Comparison of ENCODE assay signal across 13 cellular contexts in the genomic region with DNA sequence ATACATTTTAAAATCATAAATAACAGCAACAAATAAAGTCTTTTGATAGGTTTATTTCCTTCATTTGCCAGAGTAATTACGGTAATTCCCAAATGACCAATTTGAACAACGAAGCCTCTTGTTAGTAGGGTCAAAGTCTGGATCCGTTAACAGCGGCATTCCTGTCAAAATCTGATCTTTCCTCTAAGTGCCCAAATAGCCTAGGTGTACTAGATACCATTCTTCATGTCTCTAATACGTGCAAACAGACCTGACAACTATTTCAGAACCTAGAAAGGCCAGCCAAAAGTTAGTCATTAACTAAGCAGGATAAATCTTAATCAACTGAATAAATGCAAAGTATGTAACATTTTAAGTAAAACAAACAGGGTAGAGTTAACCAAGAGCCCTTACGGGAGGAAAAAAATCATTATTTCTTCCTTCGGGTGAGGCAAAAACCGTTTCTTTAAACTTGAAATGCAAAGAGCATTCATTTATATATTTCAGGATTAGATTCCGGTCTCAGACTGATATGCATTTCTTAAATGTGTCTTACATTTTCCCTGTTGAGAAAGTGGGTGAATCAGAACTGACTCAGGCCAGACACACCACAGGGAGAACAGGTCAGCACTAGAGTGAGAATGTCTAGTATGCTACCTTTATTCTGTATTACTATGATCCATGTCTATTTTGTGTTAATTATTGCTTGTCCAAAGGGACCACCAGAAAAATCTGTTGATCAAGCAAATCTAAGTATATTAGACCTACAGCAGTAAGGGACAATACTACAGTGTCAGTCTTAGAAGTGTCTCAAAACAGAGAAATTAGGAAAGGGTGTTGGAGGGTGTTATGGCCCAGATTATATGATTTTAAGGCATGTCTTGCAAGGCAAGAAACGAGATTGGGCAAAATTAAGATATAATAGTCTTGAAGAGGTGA.
DNase-seq lines count a peak whose midpoint lies in the region; ATAC-seq and TF ChIP-seq lines count a peak whose summit lies in the region.
"Had no signal": no experiment of that assay in that cellular context is flagged by ENCODE, and none has a peak within 500 bp of the region (broad histone marks: within the 10 kb centered on the region; RNA-seq: fewer than 3 reads in every experiment).

No MANE protein-coding gene starts in this region.

- ATAC-seq in SK-N-SH treated with all-trans-retinoic acid at 6 μM for 48 hours (peak; percentile 94), GM19455 (IDR thresholded peaks at IDR 0.05; ENCODE audit: unreplicated experiment) (no peak), HG03039 (IDR thresholded peaks at IDR 0.05; ENCODE audit: unreplicated experiment) (no peak), HG02973 (IDR thresholded peaks at IDR 0.05; ENCODE audit: unreplicated experiment) (no peak)

- no peak overlapping the region for H3K4me3 ChIP-seq in fibroblast of the aortic adventitia (ENCODE audit: low read depth, low read length)
- H3K4me3 ChIP-seq: esophagus squamous epithelium, HAP-1 had no signal

- DNase-seq in HCEC 1CT: peak; percentile 80
- DNase-seq in fibroblast of the aortic adventitia (ENCODE audit: low read depth): peak; percentile 77
- DNase-seq in renal cortical epithelial cell (ENCODE audit: low read depth): peak; percentile 92
- DNase-seq in occipital lobe (lab: John Stamatoyannopoulos, UW): no peak
- DNase-seq: esophagus squamous epithelium; nucleus accumbens; stimulated activated CD4-positive, alpha-beta T cell treated with anti-CD3 and anti-CD28 coated beads, Interleukin-2, amount 100 ng/mL, for 24 hours; stimulated activated naive CD4-positive, alpha-beta T cell had no signal

- TF ChIP-seq CTCF in fibroblast of the aortic adventitia (IDR thresholded peaks at IDR 0.05; ENCODE audit: insufficient read depth, low read length): no peak

TF ChIP-seq in SK-N-SH treated with all-trans-retinoic acid at 6 μM for 48 hours, 23 proteins besides CTCF, POLR2A, EP300 and RAD21:
- TF ChIP-seq ZNF8 (CRISPR knock-in tag; IDR thresholded peaks at IDR 0.05) (no peak), BACH2 (CRISPR knock-in tag; IDR thresholded peaks at IDR 0.05; ENCODE audit: borderline replicate concordance) (no peak), ESRRG (CRISPR knock-in tag; IDR thresholded peaks at IDR 0.05) (no peak), CSRNP3 (CRISPR knock-in tag; IDR thresholded peaks at IDR 0.05) (no peak), ZC3H10 (CRISPR knock-in tag; IDR thresholded peaks at IDR 0.05) (no peak)
